8 cellular contexts compared by ENCODE assay signal in genomic region chr4:16227462-16227868, GRCh38. TPM values are rescaled to one million over a fixed set of nuclear protein-coding genes. Genes with fewer than 3 reads are reported as not detected.
DNase-seq lines count a peak whose midpoint lies in the region; ATAC-seq and TF ChIP-seq lines count a peak whose summit lies in the region.

No MANE protein-coding gene starts in this region.

- POLR2A ChIA-PET in MCF 10A (lab: Yijun Ruan, JAX) (interaction anchor here (0.9 to 2.5 kb wide), 4 partner anchors 9 to 32 kb away, joined by 3 to 13 read pairs (median 6); no protein-coding TSS in a partner anchor), HEK293T (lab: Yijun Ruan, JAX) (interaction anchor here (1.0 to 1.4 kb wide), 2 partner anchors 8 to 22 kb away, joined by 4 to 5 read pairs; no protein-coding TSS in a partner anchor)

- H3K9me3 Mint-ChIP-seq in MCF 10A (ENCODE audit: unreplicated experiment) (no peaks in the 10 kb centered on the region), immature natural killer cell (no peaks in the 10 kb centered on the region)

- peak overlapping the region; percentile 82 for H3K4me3 ChIP-seq in OCI-LY1 (ENCODE audit: low read depth, low read length, poor library complexity, severe bottlenecking)
- H3K4me3 ChIP-seq in spleen: peak overlapping the region; percentile 64 to 95 (median 78)

- peak overlapping the region; percentile 79 for H3K9ac ChIP-seq in OCI-LY1 (ENCODE audit: low read length)

- TF ChIP-seq POLR2A in spleen (IDR thresholded peaks at IDR 0.05): no peak

- CTCF ChIA-PET in MCF 10A (lab: Yijun Ruan, JAX): interaction anchor here (0.8 to 1.5 kb wide), 5 partner anchors 19 to 226 kb away, joined by 3 to 5 read pairs (median 4); no protein-coding TSS in a partner anchor
- CTCF ChIA-PET in HEK293T (lab: Yijun Ruan, JAX): interaction anchor here (0.9 kb wide), 1 partner anchor 22 kb away, joined by 3 read pairs; no protein-coding TSS in a partner anchor

- H3F3A ChIP-seq in OCI-LY1 (ENCODE audit: insufficient read depth, low read length): no peaks in the 10 kb centered on the region

- no peaks in the 10 kb centered on the region for H3K27me3 Mint-ChIP-seq in MCF 10A (ENCODE audit: insufficient read depth, unreplicated experiment)
- H3K27me3 Mint-ChIP-seq in immature natural killer cell (ENCODE audit: low read depth in 3 of 3): peaks cover 8 to 21% (median 13%) of the 10 kb centered on the region in 3 donors

- intact Hi-C loops in MCF 10A (cut with micrococcal nuclease) (loop anchor here (2.0 kb wide), 1 partner anchor 33 kb away; no protein-coding TSS in a partner anchor), spleen (cut with DNase I; ENCODE audit: low total_unique reads) (no loop called here)

- TF ChIP-seq CTCF in OCI-LY1 (IDR thresholded peaks at IDR 0.05; ENCODE audit: low read length): no peak
- no peak for TF ChIP-seq CTCF in MCF 10A (IDR thresholded peaks at IDR 0.05; ENCODE audit: unreplicated experiment)
- no peak for TF ChIP-seq CTCF in spleen (IDR thresholded peaks at IDR 0.05 in 8 of 11, conservative IDR thresholded peaks at IDR 0.05 in 3 of 11)

- H3K27ac ChIP-seq in OCI-LY1 (ENCODE audit: low read depth, low read length, poor library complexity, severe bottlenecking) (no peak overlapping the region), spleen (peak overlapping the region; percentile 79 to 99 (median 96))

- H3K27me3 ChIP-seq in OCI-LY1 (ENCODE audit: insufficient read depth, low read length) (no peaks in the 10 kb centered on the region), spleen (replicated peaks in 1 of 7) (no peaks in the 10 kb centered on the region)

- TSS peak; percentile 54 for BruUV-seq in MCF 10A (replicated peaks; lab: Mats Ljungman, UMichigan)

- peaks cover 8% of the 10 kb centered on the region; the same call in 1 of the 2 replicates for H3K79me2 ChIP-seq in OCI-LY1 (ENCODE audit: insufficient read depth, low read length)

- H3K9me3 ChIP-seq in OCI-LY1 (ENCODE audit: low read length) (no peaks in the 10 kb centered on the region), spleen (no peaks in the 10 kb centered on the region)

- H3K36me3 Mint-ChIP-seq in MCF 10A (ENCODE audit: insufficient read depth, unreplicated experiment): peaks cover 8% of the 10 kb centered on the region
- H3K36me3 Mint-ChIP-seq in immature natural killer cell: no peaks in the 10 kb centered on the region

- H3K36me3 ChIP-seq in OCI-LY1 (ENCODE audit: insufficient read depth, low read length) (no peaks in the 10 kb centered on the region), spleen (no peaks in the 10 kb centered on the region)

- peaks cover 21% of the 10 kb centered on the region for H3K4me1 Mint-ChIP-seq in MCF 10A (ENCODE audit: insufficient read depth, unreplicated experiment)
- peaks cover 44% of the 10 kb centered on the region in 2 donors for H3K4me1 Mint-ChIP-seq in immature natural killer cell

- H3K4me3 Mint-ChIP-seq in MCF 10A (ENCODE audit: unreplicated experiment) (peak overlapping the region; percentile 78), immature natural killer cell (peak overlapping the region; percentile 86 to 96 (median 93))

- H3K4me1 ChIP-seq in OCI-LY1 (ENCODE audit: insufficient read depth, low read length, severe bottlenecking) (peaks cover 23% of the 10 kb centered on the region), spleen (peaks cover 32 to 85% (median 71%) of the 10 kb centered on the region in 6 donors)

- 2 to 8% (median 4%) methylated on average over 12 to 20 of the region's 20 CpGs for WGBS in spleen, 5 donors

- H3K4me2 ChIP-seq in OCI-LY1 (ENCODE audit: low read length): peak overlapping the region; percentile 91

- no peak for ATAC-seq in HG02759 (IDR thresholded peaks at IDR 0.05; ENCODE audit: unreplicated experiment)

- no peaks in the 10 kb centered on the region for H3K9me2 ChIP-seq in OCI-LY1 (ENCODE audit: low read depth, low read length)

- H4K20me1 ChIP-seq in OCI-LY1 (ENCODE audit: insufficient read depth, low read length): no peaks in the 10 kb centered on the region

- H3K27ac Mint-ChIP-seq in MCF 10A (ENCODE audit: low read depth, unreplicated experiment) (peak overlapping the region; percentile 88), immature natural killer cell (peak overlapping the region; percentile 90 to 97 (median 94))

- H2AFZ ChIP-seq in OCI-LY1 (ENCODE audit: low read length): no peak overlapping the region

- peak; percentile 19 for DNase-seq in stimulated activated CD4-positive, alpha-beta T cell treated with anti-CD3 and anti-CD28 coated beads, Interleukin-15, amount 100 ng/mL, for 24 hours
- DNase-seq in stimulated activated CD4-positive, alpha-beta T cell treated with anti-CD3 and anti-CD28 coated beads, Interleukin-1b, Interleukin-23, amount 100 ng/mL, for 48 hours: no peak
- no peak for DNase-seq in MCF 10A (ENCODE audit: unreplicated experiment)
- peak; percentile 31 to 39 (median 36) for DNase-seq in immature natural killer cell
- DNase-seq in spleen: peak; percentile 82
- no peak for DNase-seq in HEK293T (ENCODE audit: extremely low spot score)

TF ChIP-seq in HEK293T, 16 proteins besides CTCF, POLR2A, EP300 and RAD21:
- TF ChIP-seq L3MBTL2 (conservative IDR thresholded peaks at IDR 0.05): no peak
- no peak for TF ChIP-seq HDGF (IDR thresholded peaks at IDR 0.05; ENCODE audit: borderline replicate concordance)
- no peak for TF ChIP-seq SUZ12 (IDR thresholded peaks at IDR 0.05)
- TF ChIP-seq FOXM1 (IDR thresholded peaks at IDR 0.05; ENCODE audit: borderline replicate concordance): no peak
- no peak for TF ChIP-seq SP1 (IDR thresholded peaks at IDR 0.05)
- TF ChIP-seq LEF1 (IDR thresholded peaks at IDR 0.05; ENCODE audit: borderline replicate concordance): no peak
- TF ChIP-seq TARDBP (IDR thresholded peaks at IDR 0.05): no peak
- no peak for TF ChIP-seq BHLHE40 (IDR thresholded peaks at IDR 0.05; ENCODE audit: borderline replicate concordance)
- no peak for TF ChIP-seq CTBP1 (IDR thresholded peaks at IDR 0.05; ENCODE audit: borderline replicate concordance)
- no peak for TF ChIP-seq FOXK2 (IDR thresholded peaks at IDR 0.05)
- no peak for TF ChIP-seq ARNT (IDR thresholded peaks at IDR 0.05)
- no peak for TF ChIP-seq ZNF384 (IDR thresholded peaks at IDR 0.05)
- TF ChIP-seq FOXA1 (IDR thresholded peaks at IDR 0.05): no peak
- TF ChIP-seq NFRKB (IDR thresholded peaks at IDR 0.05): no peak

RNA-seq across cellular contexts. Expression of gene TAPT1, which starts 1.2 kb away (rescaled TPM):
- total RNA-seq in MCF 10A (2022) (22.0 and 27.8 TPM in 2 replicates), spleen (10 to 100 TPM; 33.3 to 53.7 (median 45.2) TPM)
- polyA plus RNA-seq in immature natural killer cell (10 to 100 TPM; 10.1 to 22.0 (median 17.9) TPM), spleen (10 to 100 TPM; 10.7 to 19.2 (median 12.6) TPM)

Comparison
In these comparisons a context has a peak if more than half of its experiments do, and no peak if none do; other contexts are left out.
1. DNase-seq: peak in stimulated activated CD4-positive, alpha-beta T cell treated with anti-CD3 and anti-CD28 coated beads, Interleukin-15, amount 100 ng/mL, for 24 hours (single experiment), immature natural killer cell (3 of 3) and spleen (single experiment); none in stimulated activated CD4-positive, alpha-beta T cell treated with anti-CD3 and anti-CD28 coated beads, Interleukin-1b, Interleukin-23, amount 100 ng/mL, for 48 hours (single experiment), MCF 10A (single experiment) and HEK293T (single experiment).